In the genomic region with DNA sequence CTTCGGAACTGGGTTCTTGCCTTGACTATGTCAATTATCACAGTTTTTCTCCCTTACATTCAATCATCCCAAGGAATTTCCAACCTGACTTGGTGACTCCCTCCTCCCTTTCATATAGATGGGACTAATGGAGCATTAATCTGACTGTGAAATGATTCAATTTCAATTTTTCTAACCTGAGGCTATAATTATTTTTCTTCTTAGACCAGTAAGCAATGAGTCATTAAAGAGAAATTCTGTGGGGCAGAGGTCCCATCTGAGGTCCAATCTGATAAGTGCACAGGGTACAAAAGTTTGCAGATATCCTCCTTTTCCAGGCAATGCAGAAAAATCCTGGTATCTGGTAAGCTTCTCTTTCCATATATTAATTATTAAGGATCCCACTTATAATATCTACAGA, we compare ENCODE assay signal across 2 cellular contexts.
TF ChIP-seq lines count a peak whose summit lies in the region.

No MANE protein-coding gene starts in this region.

TF ChIP-seq in IMR-90, 13 proteins besides CTCF, POLR2A, EP300 and RAD21 (continued from another document):
- TF ChIP-seq, protein P1, sequence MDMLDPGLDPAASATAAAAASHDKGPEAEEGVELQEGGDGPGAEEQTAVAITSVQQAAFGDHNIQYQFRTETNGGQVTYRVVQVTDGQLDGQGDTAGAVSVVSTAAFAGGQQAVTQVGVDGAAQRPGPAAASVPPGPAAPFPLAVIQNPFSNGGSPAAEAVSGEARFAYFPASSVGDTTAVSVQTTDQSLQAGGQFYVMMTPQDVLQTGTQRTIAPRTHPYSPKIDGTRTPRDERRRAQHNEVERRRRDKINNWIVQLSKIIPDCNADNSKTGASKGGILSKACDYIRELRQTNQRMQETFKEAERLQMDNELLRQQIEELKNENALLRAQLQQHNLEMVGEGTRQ (IDR thresholded peaks at IDR 0.05; ENCODE audit: low read depth, low read length) = no peak
- TF ChIP-seq MAFK (IDR thresholded peaks at IDR 0.05; ENCODE audit: low read depth, low read length) = no peak
- TF ChIP-seq, protein P2, sequence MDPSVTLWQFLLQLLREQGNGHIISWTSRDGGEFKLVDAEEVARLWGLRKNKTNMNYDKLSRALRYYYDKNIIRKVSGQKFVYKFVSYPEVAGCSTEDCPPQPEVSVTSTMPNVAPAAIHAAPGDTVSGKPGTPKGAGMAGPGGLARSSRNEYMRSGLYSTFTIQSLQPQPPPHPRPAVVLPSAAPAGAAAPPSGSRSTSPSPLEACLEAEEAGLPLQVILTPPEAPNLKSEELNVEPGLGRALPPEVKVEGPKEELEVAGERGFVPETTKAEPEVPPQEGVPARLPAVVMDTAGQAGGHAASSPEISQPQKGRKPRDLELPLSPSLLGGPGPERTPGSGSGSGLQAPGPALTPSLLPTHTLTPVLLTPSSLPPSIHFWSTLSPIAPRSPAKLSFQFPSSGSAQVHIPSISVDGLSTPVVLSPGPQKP (IDR thresholded peaks at IDR 0.05; ENCODE audit: borderline replicate concordance, low read depth, low read length) = no peak
TF ChIP-seq in IMR-90: peak in this region for 0.

TF ChIP-seq in SK-N-SH treated with all-trans-retinoic acid at 6 μM for 48 hours, 23 proteins besides CTCF, POLR2A, EP300 and RAD21 (continued from another document):
- TF ChIP-seq, protein P3, sequence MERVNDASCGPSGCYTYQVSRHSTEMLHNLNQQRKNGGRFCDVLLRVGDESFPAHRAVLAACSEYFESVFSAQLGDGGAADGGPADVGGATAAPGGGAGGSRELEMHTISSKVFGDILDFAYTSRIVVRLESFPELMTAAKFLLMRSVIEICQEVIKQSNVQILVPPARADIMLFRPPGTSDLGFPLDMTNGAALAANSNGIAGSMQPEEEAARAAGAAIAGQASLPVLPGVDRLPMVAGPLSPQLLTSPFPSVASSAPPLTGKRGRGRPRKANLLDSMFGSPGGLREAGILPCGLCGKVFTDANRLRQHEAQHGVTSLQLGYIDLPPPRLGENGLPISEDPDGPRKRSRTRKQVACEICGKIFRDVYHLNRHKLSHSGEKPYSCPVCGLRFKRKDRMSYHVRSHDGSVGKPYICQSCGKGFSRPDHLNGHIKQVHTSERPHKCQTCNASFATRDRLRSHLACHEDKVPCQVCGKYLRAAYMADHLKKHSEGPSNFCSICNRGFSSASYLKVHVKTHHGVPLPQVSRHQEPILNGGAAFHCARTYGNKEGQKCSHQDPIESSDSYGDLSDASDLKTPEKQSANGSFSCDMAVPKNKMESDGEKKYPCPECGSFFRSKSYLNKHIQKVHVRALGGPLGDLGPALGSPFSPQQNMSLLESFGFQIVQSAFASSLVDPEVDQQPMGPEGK (CRISPR knock-in tag; IDR thresholded peaks at IDR 0.05; ENCODE audit: borderline replicate concordance) = peak; percentile 60; the same call in 1 of the 2 replicates
